In genomic region chr4:142954415-142954814, GRCh38 we compare ENCODE assay signal across 20 cellular contexts.
"Had no signal": no experiment of that assay in that cellular context is flagged by ENCODE, and none has a peak within 500 bp of the region (broad histone marks: within the 10 kb centered on the region; RNA-seq: fewer than 3 reads in every experiment).

No MANE protein-coding gene starts in this region.

- H3K27me3 Mint-ChIP-seq: dendritic cell treated with granulocyte-macrophage colony-stimulating factor and Interleukin-4, amounts not matched to agents 40 ng/mL and 50 ng/mL, for 4 days; effector memory CD8-positive, alpha-beta T cell had no signal

- H3K4me1 Mint-ChIP-seq: endodermal cell had no signal

- DNase-seq: colonic mucosa; cortex of kidney; dermis blood vessel endothelial cell; dorsolateral prefrontal cortex; effector CD4-positive, alpha-beta T cell; effector CD8-positive, alpha-beta T cell; effector memory CD4-positive, alpha-beta T cell; effector memory CD8-positive, alpha-beta T cell; endodermal cell; erythroblast; esophagus squamous epithelium; foreskin fibroblast; foreskin keratinocyte; foreskin melanocyte; gastrocnemius medialis; glutamatergic neuron; head of caudate nucleus; heart left ventricle; heart right ventricle had no signal

- H3K27ac Mint-ChIP-seq: dendritic cell treated with granulocyte-macrophage colony-stimulating factor and Interleukin-4, amounts not matched to agents 40 ng/mL and 50 ng/mL, for 4 days; effector memory CD8-positive, alpha-beta T cell; endodermal cell had no signal

- H3K4me3 Mint-ChIP-seq: dendritic cell treated with granulocyte-macrophage colony-stimulating factor and Interleukin-4, amounts not matched to agents 40 ng/mL and 50 ng/mL, for 4 days; effector memory CD8-positive, alpha-beta T cell; endodermal cell had no signal
